In genomic region chr11:12397953-12398352, GRCh38 we compare ENCODE assay signal across 10 cellular contexts. TPM values are rescaled to one million over a fixed set of nuclear protein-coding genes. Genes with fewer than 3 reads are reported as not detected.
DNase-seq lines count a peak whose midpoint lies in the region; ATAC-seq and TF ChIP-seq lines count a peak whose summit lies in the region.
"Had no signal": no experiment of that assay in that cellular context is flagged by ENCODE, and none has a peak within 500 bp of the region (broad histone marks: within the 10 kb centered on the region; RNA-seq: fewer than 3 reads in every experiment).

No MANE protein-coding gene starts in this region.

- TF ChIP-seq CTCF in fibroblast of villous mesenchyme (IDR thresholded peaks at IDR 0.05; ENCODE audit: insufficient read depth, low read depth, low read length) (no peak), osteoblast (IDR thresholded peaks at IDR 0.05; ENCODE audit: extremely low read depth, low read depth, low read length) (no peak)

- peaks cover 97% of the 10 kb centered on the region for H3K79me2 ChIP-seq in osteoblast (ENCODE audit: insufficient read depth, low read length)

- ATAC-seq in activated T-helper 17 cell treated with anti-CD3 and anti-CD28 coated beads, Interleukin-2, amount 50 U/mL, for 72 hours (replicated peaks), result no peak
- no peak for ATAC-seq in GM19463 (IDR thresholded peaks at IDR 0.05; ENCODE audit: unreplicated experiment)
- ATAC-seq: left lobe of liver had no signal

- H3K4me1 Mint-ChIP-seq in activated T-helper 17 cell treated with anti-CD3 and anti-CD28 coated beads, Interleukin-2, amount 50 U/mL, for 72 hours, result peaks cover 5% of the 10 kb centered on the region

- peak overlapping the region; percentile 0 for H2AFZ ChIP-seq in osteoblast (ENCODE audit: low read length)

- peak overlapping the region; percentile 37 for H3K4me2 ChIP-seq in osteoblast (ENCODE audit: insufficient read depth, low read length)

- H3K27ac Mint-ChIP-seq in activated T-helper 17 cell treated with anti-CD3 and anti-CD28 coated beads, Interleukin-2, amount 50 U/mL, for 72 hours, result no peak overlapping the region

- H3K9me3 ChIP-seq in SJSA1 (replicated peaks) (peaks cover 3% of the 10 kb centered on the region), osteoblast (ENCODE audit: low read depth, low read length) (no peaks in the 10 kb centered on the region)

- peaks cover 24% of the 10 kb centered on the region for H3K36me3 ChIP-seq in SJSA1
- H3K36me3 ChIP-seq in osteoblast (ENCODE audit: insufficient read depth, low read length), result peaks cover 22% of the 10 kb centered on the region

- H3K4me3 ChIP-seq in SJSA1 (no peak overlapping the region), fibroblast of villous mesenchyme (ENCODE audit: low read depth, low read length) (no peak overlapping the region), osteoblast (ENCODE audit: insufficient read depth, low read length) (no peak overlapping the region)

- H3K27me3 ChIP-seq in SJSA1 (replicated peaks), result no peaks in the 10 kb centered on the region
- no peaks in the 10 kb centered on the region for H3K27me3 ChIP-seq in osteoblast (ENCODE audit: insufficient read depth, low read length)

- no peaks in the 10 kb centered on the region for H3K9me3 Mint-ChIP-seq in activated T-helper 17 cell treated with anti-CD3 and anti-CD28 coated beads, Interleukin-2, amount 50 U/mL, for 72 hours

- H3K27ac ChIP-seq in SJSA1 (no peak overlapping the region), osteoblast (ENCODE audit: low read depth, low read length) (peak overlapping the region; percentile 87)

- H3K36me3 Mint-ChIP-seq in activated T-helper 17 cell treated with anti-CD3 and anti-CD28 coated beads, Interleukin-2, amount 50 U/mL, for 72 hours (ENCODE audit: low read depth), result no peaks in the 10 kb centered on the region

- H3K4me3 Mint-ChIP-seq in activated T-helper 17 cell treated with anti-CD3 and anti-CD28 coated beads, Interleukin-2, amount 50 U/mL, for 72 hours, result no peak overlapping the region

- peaks cover 57% of the 10 kb centered on the region for H4K20me1 ChIP-seq in osteoblast (ENCODE audit: insufficient read depth, low read length)

- peak; percentile 96 for DNase-seq in AG08395 (ENCODE audit: low spot score)
- DNase-seq in SJSA1 (ENCODE audit: low read depth in 1 of 2, low spot score in 2 of 2), result peak; percentile 59 to 73
- peak; percentile 97 for DNase-seq in fibroblast of villous mesenchyme (ENCODE audit: low read depth)
- DNase-seq in osteoblast (ENCODE audit: insufficient read length, low spot score, missing footprints), result no peak
- no peak for DNase-seq in DMS53 treated with DMSO at 0.1 percent for 48 hours (lab: John Stamatoyannopoulos, UW; ENCODE audit: unreplicated experiment)
- DNase-seq in cortex of kidney (lab: John Stamatoyannopoulos, UW), result no peak
- DNase-seq: NCI-H1105 had no signal

- peaks cover 3% of the 10 kb centered on the region for H3K27me3 Mint-ChIP-seq in activated T-helper 17 cell treated with anti-CD3 and anti-CD28 coated beads, Interleukin-2, amount 50 U/mL, for 72 hours

- H3K4me1 ChIP-seq in SJSA1 (replicated peaks) (peaks cover 23% of the 10 kb centered on the region), osteoblast (ENCODE audit: insufficient read depth, low read length) (peaks cover 31% of the 10 kb centered on the region)

RNA-seq across cellular contexts. Expression of gene PARVA, which starts 20.6 kb away (rescaled TPM):
- 59.9 and 98.3 TPM in 2 replicates for total RNA-seq in SJSA1 (2014; rRNA removed; shearing (Covaris generic))
- total RNA-seq in fibroblast of villous mesenchyme, result 72.5 and 76.4 TPM in 2 replicates
- total RNA-seq in osteoblast, result 74.9 and 83.7 TPM in 2 replicates
- total RNA-seq in activated T-helper 17 cell treated with anti-CD3 and anti-CD28 coated beads, Interleukin-2, amount 50 U/mL, for 72 hours, result under 1 TPM in 1 of 2 donors, not detected in 1; 0.19 TPM

Comparison
In these comparisons a context has a peak if more than half of its experiments do, and no peak if none do; other contexts are left out.
1. DNase-seq: peak in AG08395 (single experiment), SJSA1 (2 of 2) and fibroblast of villous mesenchyme (single experiment); none in osteoblast (single experiment), DMS53 treated with DMSO at 0.1 percent for 48 hours (single experiment) and cortex of kidney (single experiment).
2. RNA of gene PARVA, which starts 20.6 kb away (total RNA-seq): 72.5 to 76.4 TPM in fibroblast of villous mesenchyme, 74.9 to 83.7 TPM in osteoblast and 59.9 to 98.3 TPM in SJSA1; 0.19 TPM in activated T-helper 17 cell treated with anti-CD3 and anti-CD28 coated beads, Interleukin-2, amount 50 U/mL, for 72 hours; every median in the first group is over 10 times any median in the second.